8 cellular contexts compared by ENCODE assay signal in genomic region chr9:5608298-5609254, GRCh38. TPM values are rescaled to one million over a fixed set of nuclear protein-coding genes. Genes with fewer than 3 reads are reported as not detected.
A peak's percentile ranks its signal among the peaks of the same experiment; 100 is the strongest.
DNase-seq lines count a peak whose midpoint lies in the region; TF ChIP-seq lines count a peak whose summit lies in the region.

No MANE protein-coding gene starts in this region.

- no peaks in the 10 kb centered on the region for H3K27me3 Mint-ChIP-seq in activated naive CD4-positive, alpha-beta T cell treated with anti-CD3 and anti-CD28 coated beads, Interleukin-2, amount 50 U/mL, for 24 hours
- no peaks in the 10 kb centered on the region for H3K27me3 Mint-ChIP-seq in chondrocyte (ENCODE audit: low read depth)

- peak overlapping the region; percentile 83 for H3K27ac Mint-ChIP-seq in activated naive CD4-positive, alpha-beta T cell treated with anti-CD3 and anti-CD28 coated beads, Interleukin-2, amount 50 U/mL, for 24 hours
- no peak overlapping the region for H3K27ac Mint-ChIP-seq in chondrocyte (ENCODE audit: unreplicated experiment)

- H3K27me3 ChIP-seq in neutrophil = no peaks in the 10 kb centered on the region

- no peaks in the 10 kb centered on the region for H3K36me3 Mint-ChIP-seq in activated naive CD4-positive, alpha-beta T cell treated with anti-CD3 and anti-CD28 coated beads, Interleukin-2, amount 50 U/mL, for 24 hours
- peaks cover 2% of the 10 kb centered on the region for H3K36me3 Mint-ChIP-seq in chondrocyte (ENCODE audit: low read depth)

- H3K36me3 ChIP-seq in neutrophil = no peaks in the 10 kb centered on the region

- H3K4me1 Mint-ChIP-seq in activated naive CD4-positive, alpha-beta T cell treated with anti-CD3 and anti-CD28 coated beads, Interleukin-2, amount 50 U/mL, for 24 hours = peaks cover 39% of the 10 kb centered on the region
- peaks cover 39% of the 10 kb centered on the region for H3K4me1 Mint-ChIP-seq in chondrocyte (ENCODE audit: low read depth)

- peak overlapping the region; percentile 3 for H3K27ac ChIP-seq in cingulate gyrus (ENCODE audit: low read depth, low read length)
- peak overlapping the region; percentile 56 for H3K27ac ChIP-seq in neutrophil

- DNase-seq in activated naive CD4-positive, alpha-beta T cell treated with anti-CD3 and anti-CD28 coated beads, Interleukin-2, amount 50 U/mL, for 16 hours = no peak
- DNase-seq in HT1080 (ENCODE audit: low read depth) (peak; percentile 39), NCI-H748 (lab: John Stamatoyannopoulos, UW; ENCODE audit: unreplicated experiment) (no peak), NK-92 (lab: John Stamatoyannopoulos, UW; ENCODE audit: unreplicated experiment) (no peak), chondrocyte (ENCODE audit: low spot score) (no peak)

- H3K4me3 Mint-ChIP-seq in activated naive CD4-positive, alpha-beta T cell treated with anti-CD3 and anti-CD28 coated beads, Interleukin-2, amount 50 U/mL, for 24 hours = peak overlapping the region; percentile 68
- no peak overlapping the region for H3K4me3 Mint-ChIP-seq in chondrocyte (ENCODE audit: unreplicated experiment)

- TF ChIP-seq CTCF in neutrophil (IDR thresholded peaks at IDR 0.05) = no peak
- no peak for TF ChIP-seq CTCF in chondrocyte (IDR thresholded peaks at IDR 0.05)

- H3K9me3 Mint-ChIP-seq in activated naive CD4-positive, alpha-beta T cell treated with anti-CD3 and anti-CD28 coated beads, Interleukin-2, amount 50 U/mL, for 24 hours = no peaks in the 10 kb centered on the region
- no peaks in the 10 kb centered on the region for H3K9me3 Mint-ChIP-seq in chondrocyte (ENCODE audit: low read depth)

- H3K4me1 ChIP-seq in neutrophil (ENCODE audit: control insufficient read depth in 1 of 2, insufficient read depth in 1 of 2, low read depth in 1 of 2, low read length in 1 of 2) = peaks cover 10 to 12% of the 10 kb centered on the region in 2 experiments

- H3K4me3 ChIP-seq in neutrophil (ENCODE audit: low read depth in 1 of 2, low read length in 1 of 2) = peak overlapping the region in 1 of 2 experiments; percentile 8

- H3K9me3 ChIP-seq in neutrophil = no peaks in the 10 kb centered on the region

RNA-seq across cellular contexts. Expression of gene RIC1, which starts 20.3 kb away (rescaled TPM):
- total RNA-seq in HT1080 (2014; rRNA removed; shearing (Covaris generic)) = 13.2 and 14.4 TPM in 2 replicates
- 10.9 and 14.1 TPM in 2 replicates for polyA plus RNA-seq in HT1080 (2015; cell fraction: cytosol; rRNA removed)
- 35.8 and 38.5 TPM in 2 replicates for polyA plus RNA-seq in HT1080 (2015; cell fraction: nucleus; rRNA removed)
- 34.4 to 40.7 TPM (median 39.3 TPM) in 3 replicates for total RNA-seq in chondrocyte
